Comparison of ENCODE assay signal across 10 cellular contexts in the genomic region with DNA sequence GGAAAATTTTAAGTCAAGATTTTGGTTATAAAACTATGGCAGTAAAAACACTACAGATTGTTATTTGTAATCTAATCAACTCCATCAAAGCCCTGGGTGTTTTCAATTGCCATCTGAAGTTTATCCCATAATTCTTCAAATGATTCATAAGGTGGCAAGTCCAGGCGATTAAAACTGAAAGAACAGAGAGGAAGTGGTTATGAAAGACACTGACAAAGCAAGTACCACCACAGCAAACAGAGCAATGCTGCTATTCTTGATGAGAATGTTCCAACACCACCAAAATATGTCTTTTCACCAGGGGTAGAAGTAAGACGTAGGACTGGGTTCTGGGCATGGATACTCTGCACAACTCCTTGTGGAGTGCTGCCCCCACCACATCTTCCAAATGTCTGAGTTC.
DNase-seq lines count a peak whose midpoint lies in the region; ATAC-seq and TF ChIP-seq lines count a peak whose summit lies in the region.
"Had no signal": no experiment of that assay in that cellular context is flagged by ENCODE, and none has a peak within 500 bp of the region (broad histone marks: within the 10 kb centered on the region; RNA-seq: fewer than 3 reads in every experiment).

No MANE protein-coding gene starts in this region.

- no peaks in the 10 kb centered on the region for H3K36me3 ChIP-seq in Loucy (ENCODE audit: insufficient read depth, low read length)
- peaks cover 50% of the 10 kb centered on the region for H3K36me3 ChIP-seq in osteoblast (ENCODE audit: insufficient read depth, low read length)

- H3K9me3 ChIP-seq in Loucy (ENCODE audit: insufficient read depth, low read depth, low read length): no peaks in the 10 kb centered on the region
- H3K9me3 ChIP-seq in osteoblast (ENCODE audit: low read depth, low read length): no peaks in the 10 kb centered on the region
- H3K9me3 ChIP-seq: right lobe of liver had no signal

- no peak overlapping the region for H3K4me3 ChIP-seq in Loucy (ENCODE audit: low read length, poor library complexity, severe bottlenecking)
- no peak overlapping the region for H3K4me3 ChIP-seq in osteoblast (ENCODE audit: insufficient read depth, low read length)
- H3K4me3 ChIP-seq: right lobe of liver had no signal

- H3F3A ChIP-seq in Loucy (ENCODE audit: low read depth): no peaks in the 10 kb centered on the region

- TF ChIP-seq CTCF in Loucy (conservative IDR thresholded peaks at IDR 0.05; ENCODE audit: low read length) (no peak), osteoblast (IDR thresholded peaks at IDR 0.05; ENCODE audit: extremely low read depth, low read depth, low read length) (no peak)

- ATAC-seq in GM18861 (IDR thresholded peaks at IDR 0.05; ENCODE audit: unreplicated experiment): peak; percentile 79
- ATAC-seq in GM21723 (IDR thresholded peaks at IDR 0.05; ENCODE audit: unreplicated experiment): peak; percentile 67
- ATAC-seq: right lobe of liver had no signal

- no peaks in the 10 kb centered on the region for H3K27me3 ChIP-seq in Loucy (ENCODE audit: insufficient read depth, low read length, poor library complexity, severe bottlenecking)
- H3K27me3 ChIP-seq in osteoblast (ENCODE audit: insufficient read depth, low read length): no peaks in the 10 kb centered on the region
- H3K27me3 ChIP-seq: right lobe of liver had no signal

- peak; percentile 18 for DNase-seq in epithelial cell of prostate (ENCODE audit: low read depth, low spot score)
- no peak for DNase-seq in UCSD-AML1 (lab: John Stamatoyannopoulos, UW; ENCODE audit: unreplicated experiment)
- no peak for DNase-seq in osteoblast (ENCODE audit: insufficient read length, low spot score, missing footprints)
- DNase-seq in stimulated activated naive CD4-positive, alpha-beta T cell treated with Interleukin-2 at 50 U/mL for 16 hours (lab: John Stamatoyannopoulos, UW): no peak
- no peak for DNase-seq in stimulated activated CD4-positive, alpha-beta T cell treated with anti-CD3 and anti-CD28 coated beads, Interleukin-2, amount 100 ng/mL, for 48 hours
- DNase-seq: right lobe of liver, Right ventricle myocardium superior had no signal

- H4K20me1 ChIP-seq in Loucy (ENCODE audit: insufficient read depth, low read length, poor library complexity, severe bottlenecking) (no peaks in the 10 kb centered on the region), osteoblast (ENCODE audit: insufficient read depth, low read length) (no peaks in the 10 kb centered on the region)

- H3K27ac ChIP-seq in epithelial cell of prostate: peak overlapping the region; percentile 43
- H3K27ac ChIP-seq in osteoblast (ENCODE audit: low read depth, low read length): no peak overlapping the region
- H3K27ac ChIP-seq: right lobe of liver had no signal

- no peaks in the 10 kb centered on the region for H3K79me2 ChIP-seq in Loucy (ENCODE audit: insufficient read depth, low read length)
- no peaks in the 10 kb centered on the region for H3K79me2 ChIP-seq in osteoblast (ENCODE audit: insufficient read depth, low read length)

- H3K9ac ChIP-seq in Loucy (ENCODE audit: low read depth, low read length, poor library complexity, severe bottlenecking): no peak overlapping the region

- no peaks in the 10 kb centered on the region for H3K9me2 ChIP-seq in Loucy (replicated peaks; ENCODE audit: low read depth, low read length)

- H3K4me1 ChIP-seq in Loucy (ENCODE audit: insufficient read depth, low read length, poor library complexity, severe bottlenecking): peaks cover 13% of the 10 kb centered on the region
- peaks cover 2% of the 10 kb centered on the region for H3K4me1 ChIP-seq in osteoblast (ENCODE audit: insufficient read depth, low read length)
- H3K4me1 ChIP-seq: right lobe of liver had no signal

- H3K4me2 ChIP-seq in Loucy (ENCODE audit: low read depth, low read length, poor library complexity, severe bottlenecking) (peak overlapping the region; percentile 48), osteoblast (ENCODE audit: insufficient read depth, low read length) (no peak overlapping the region)

- no peak overlapping the region for H2AFZ ChIP-seq in Loucy (ENCODE audit: low read length)
- H2AFZ ChIP-seq in osteoblast (ENCODE audit: low read length): no peak overlapping the region
